ENCODE assay signal across 1 cellular context in the genomic region with DNA sequence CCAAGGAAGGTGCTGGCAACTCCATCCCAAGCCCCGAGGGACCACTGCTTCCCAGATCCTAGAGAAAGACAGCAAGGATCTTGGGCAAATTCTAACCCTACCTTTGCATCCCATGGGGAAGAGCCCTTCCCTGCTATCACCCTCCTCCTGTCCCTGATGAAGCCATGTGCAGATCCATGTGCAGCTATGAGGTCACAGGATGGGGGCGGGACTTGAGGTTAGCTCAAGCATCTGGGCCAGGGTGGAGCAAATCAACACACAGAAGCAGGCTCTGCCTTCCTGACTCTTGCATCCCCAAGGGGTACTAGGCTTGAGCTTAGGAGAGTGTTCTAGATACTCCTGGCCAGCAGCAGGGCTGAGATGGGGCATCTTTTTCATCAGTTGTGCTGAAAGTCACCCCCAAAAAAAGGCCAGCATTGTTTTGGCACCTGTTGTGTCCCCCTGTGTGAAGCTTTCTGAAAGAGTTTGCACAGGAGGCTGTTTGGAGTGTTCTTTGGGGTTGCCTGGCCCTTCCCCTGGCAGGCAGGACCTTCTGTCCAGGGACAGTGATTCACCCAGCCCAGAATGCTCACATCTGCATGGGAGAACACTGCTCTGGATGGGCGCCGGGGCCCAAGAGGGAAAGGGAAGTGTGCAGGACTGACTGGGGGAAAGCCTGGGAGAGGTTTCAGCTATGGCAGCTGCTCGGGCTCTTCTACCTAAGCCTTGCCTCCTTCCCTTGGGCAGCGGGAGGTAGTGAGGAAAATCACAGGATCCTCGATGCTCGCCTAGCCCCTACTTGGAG.
A peak's percentile ranks its signal among the peaks of the same experiment; 100 is the strongest.
TF ChIP-seq lines count a peak whose summit lies in the region.

No MANE protein-coding gene starts in this region.

TF ChIP-seq in K562, 482 proteins besides CTCF, POLR2A, EP300 and RAD21 (continued from another document):
- TF ChIP-seq, protein P1, sequence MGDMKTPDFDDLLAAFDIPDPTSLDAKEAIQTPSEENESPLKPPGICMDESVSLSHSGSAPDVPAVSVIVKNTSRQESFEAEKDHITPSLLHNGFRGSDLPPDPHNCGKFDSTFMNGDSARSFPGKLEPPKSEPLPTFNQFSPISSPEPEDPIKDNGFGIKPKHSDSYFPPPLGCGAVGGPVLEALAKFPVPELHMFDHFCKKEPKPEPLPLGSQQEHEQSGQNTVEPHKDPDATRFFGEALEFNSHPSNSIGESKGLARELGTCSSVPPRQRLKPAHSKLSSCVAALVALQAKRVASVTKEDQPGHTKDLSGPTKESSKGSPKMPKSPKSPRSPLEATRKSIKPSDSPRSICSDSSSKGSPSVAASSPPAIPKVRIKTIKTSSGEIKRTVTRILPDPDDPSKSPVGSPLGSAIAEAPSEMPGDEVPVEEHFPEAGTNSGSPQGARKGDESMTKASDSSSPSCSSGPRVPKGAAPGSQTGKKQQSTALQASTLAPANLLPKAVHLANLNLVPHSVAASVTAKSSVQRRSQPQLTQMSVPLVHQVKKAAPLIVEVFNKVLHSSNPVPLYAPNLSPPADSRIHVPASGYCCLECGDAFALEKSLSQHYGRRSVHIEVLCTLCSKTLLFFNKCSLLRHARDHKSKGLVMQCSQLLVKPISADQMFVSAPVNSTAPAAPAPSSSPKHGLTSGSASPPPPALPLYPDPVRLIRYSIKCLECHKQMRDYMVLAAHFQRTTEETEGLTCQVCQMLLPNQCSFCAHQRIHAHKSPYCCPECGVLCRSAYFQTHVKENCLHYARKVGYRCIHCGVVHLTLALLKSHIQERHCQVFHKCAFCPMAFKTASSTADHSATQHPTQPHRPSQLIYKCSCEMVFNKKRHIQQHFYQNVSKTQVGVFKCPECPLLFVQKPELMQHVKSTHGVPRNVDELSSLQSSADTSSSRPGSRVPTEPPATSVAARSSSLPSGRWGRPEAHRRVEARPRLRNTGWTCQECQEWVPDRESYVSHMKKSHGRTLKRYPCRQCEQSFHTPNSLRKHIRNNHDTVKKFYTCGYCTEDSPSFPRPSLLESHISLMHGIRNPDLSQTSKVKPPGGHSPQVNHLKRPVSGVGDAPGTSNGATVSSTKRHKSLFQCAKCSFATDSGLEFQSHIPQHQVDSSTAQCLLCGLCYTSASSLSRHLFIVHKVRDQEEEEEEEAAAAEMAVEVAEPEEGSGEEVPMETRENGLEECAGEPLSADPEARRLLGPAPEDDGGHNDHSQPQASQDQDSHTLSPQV (IDR thresholded peaks at IDR 0.05) = peak; percentile 49; the same call in 1 of the 2 replicates
- no peak for TF ChIP-seq TRIM24 (IDR thresholded peaks at IDR 0.05)
- TF ChIP-seq, protein P2, sequence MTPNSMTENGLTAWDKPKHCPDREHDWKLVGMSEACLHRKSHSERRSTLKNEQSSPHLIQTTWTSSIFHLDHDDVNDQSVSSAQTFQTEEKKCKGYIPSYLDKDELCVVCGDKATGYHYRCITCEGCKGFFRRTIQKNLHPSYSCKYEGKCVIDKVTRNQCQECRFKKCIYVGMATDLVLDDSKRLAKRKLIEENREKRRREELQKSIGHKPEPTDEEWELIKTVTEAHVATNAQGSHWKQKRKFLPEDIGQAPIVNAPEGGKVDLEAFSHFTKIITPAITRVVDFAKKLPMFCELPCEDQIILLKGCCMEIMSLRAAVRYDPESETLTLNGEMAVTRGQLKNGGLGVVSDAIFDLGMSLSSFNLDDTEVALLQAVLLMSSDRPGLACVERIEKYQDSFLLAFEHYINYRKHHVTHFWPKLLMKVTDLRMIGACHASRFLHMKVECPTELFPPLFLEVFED (CRISPR knock-in tag; conservative IDR thresholded peaks at IDR 0.05) = no peak
TF ChIP-seq in K562: peak in this region for 14.
